ENCODE assay signal across 9 cellular contexts in genomic region chr4:147734496-147734895, GRCh38. TPM values are rescaled to one million over a fixed set of nuclear protein-coding genes. Genes with fewer than 3 reads are reported as not detected.
DNase-seq lines count a peak whose midpoint lies in the region; ATAC-seq, FAIRE-seq and TF ChIP-seq lines count a peak whose summit lies in the region.
"Had no signal": no experiment of that assay in that cellular context is flagged by ENCODE, and none has a peak within 500 bp of the region (broad histone marks: within the 10 kb centered on the region; RNA-seq: fewer than 3 reads in every experiment).

No MANE protein-coding gene starts in this region.

- H3K36me3 Mint-ChIP-seq in T-cell (no peaks in the 10 kb centered on the region), immature natural killer cell (peaks cover 0 to 2% (median 0%) of the 10 kb centered on the region in 3 donors)
- H3K36me3 Mint-ChIP-seq: stimulated activated naive B cell treated with anti-CD40 and anti-IgM and Interleukin-4, amounts not matched to agents 10 μg/mL and 1 μg/mL and 100 μg/mL, for 72 hours had no signal

- CTCF ChIA-PET in T-cell (lab: Charles Lee) = interaction anchor here in 1 of 2 donors (0.6 to 4.5 kb wide), 2 partner anchors 13 to 132 kb away, joined by 3 to 43 read pairs; no protein-coding TSS in a partner anchor

- peak overlapping the region; percentile 67 for H3K4me3 ChIP-seq in suprapubic skin

- POLR2A ChIA-PET in T-cell (lab: Charles Lee) = no interaction called here

- no peaks in the 10 kb centered on the region for H3K9me3 Mint-ChIP-seq in T-cell
- H3K9me3 Mint-ChIP-seq in immature natural killer cell = no peaks in the 10 kb centered on the region
- H3K9me3 Mint-ChIP-seq: stimulated activated naive B cell treated with anti-CD40 and anti-IgM and Interleukin-4, amounts not matched to agents 10 μg/mL and 1 μg/mL and 100 μg/mL, for 72 hours had no signal

- no peak overlapping the region for H3K27ac ChIP-seq in suprapubic skin

- peaks cover 0 to 4% of the 10 kb centered on the region in 2 donors for H3K27me3 Mint-ChIP-seq in T-cell
- H3K27me3 Mint-ChIP-seq in immature natural killer cell (ENCODE audit: low read depth in 3 of 3) = peaks cover 3 to 4% (median 4%) of the 10 kb centered on the region in 3 donors

- peaks cover 32 to 40% (median 37%) of the 10 kb centered on the region in 3 donors for H3K4me1 Mint-ChIP-seq in T-cell
- H3K4me1 Mint-ChIP-seq in immature natural killer cell = peaks cover 35 to 51% of the 10 kb centered on the region in 2 donors

- no peak overlapping the region for H3K27ac Mint-ChIP-seq in T-cell
- H3K27ac Mint-ChIP-seq in immature natural killer cell = peak overlapping the region in 2 of 6 donors; percentile 32 to 34
- H3K27ac Mint-ChIP-seq: stimulated activated naive B cell treated with anti-CD40 and anti-IgM and Interleukin-4, amounts not matched to agents 10 μg/mL and 1 μg/mL and 100 μg/mL, for 72 hours had no signal

- H3K9me3 ChIP-seq in suprapubic skin = no peaks in the 10 kb centered on the region

- no peak for TF ChIP-seq EP300 in suprapubic skin (IDR thresholded peaks at IDR 0.05)

- no peak for TF ChIP-seq CTCF in suprapubic skin (IDR thresholded peaks at IDR 0.05)

- peak overlapping the region in 2 of 3 donors; percentile 9 to 94 for H3K4me3 Mint-ChIP-seq in T-cell
- H3K4me3 Mint-ChIP-seq in immature natural killer cell = peak overlapping the region; percentile 51 to 97 (median 92)
- H3K4me3 Mint-ChIP-seq: stimulated activated naive B cell treated with anti-CD40 and anti-IgM and Interleukin-4, amounts not matched to agents 10 μg/mL and 1 μg/mL and 100 μg/mL, for 72 hours had no signal

- peaks cover 40% of the 10 kb centered on the region for H3K4me1 ChIP-seq in suprapubic skin

- intact Hi-C loops in sciatic nerve (cut with DNase I) = loop anchor here (10.0 kb wide), 1 partner anchor 130 kb away; no protein-coding TSS in a partner anchor

- FAIRE-seq in GM18507 (lab: Jason Lieb, UNC) = peak; percentile 21

- no peaks in the 10 kb centered on the region for H3K27me3 ChIP-seq in suprapubic skin

- H3K36me3 ChIP-seq in suprapubic skin = no peaks in the 10 kb centered on the region

- WGBS in suprapubic skin = 65% methylated on average over 3 of the region's 3 CpGs

- DNase-seq in GM18507 (ENCODE audit: extremely low spot score, insufficient read length, low read depth) = no peak
- no peak for DNase-seq in T-cell
- no peak for DNase-seq in immature natural killer cell
- no peak for DNase-seq in suprapubic skin (ENCODE audit: low spot score in 2 of 2)
- DNase-seq in NCI-H1417 treated with DMSO at 0.1 percent for 48 hours (lab: John Stamatoyannopoulos, UW) = no peak
- DNase-seq in sciatic nerve (ENCODE audit: low spot score) = no peak
- DNase-seq: NCI-H2081 treated with DMSO at 0.1 percent for 48 hours; stimulated activated naive B cell treated with anti-CD40 and anti-IgM and Interleukin-4, amounts not matched to agents 10 μg/mL and 1 μg/mL and 100 μg/mL, for 72 hours had no signal

- ATAC-seq in T-cell (replicated peaks in 1 of 4) (no peak), GM21447 (IDR thresholded peaks at IDR 0.05; ENCODE audit: unreplicated experiment) (no peak), sciatic nerve (no peak)
- ATAC-seq: stimulated activated naive B cell treated with anti-CD40 and anti-IgM and Interleukin-4, amounts not matched to agents 10 μg/mL and 1 μg/mL and 100 μg/mL, for 72 hours had no signal

- TF ChIP-seq POLR2A in suprapubic skin (IDR thresholded peaks at IDR 0.05) = no peak

RNA-seq across cellular contexts. Expression of gene ARHGAP10, which starts 2.6 kb away (rescaled TPM):
- total RNA-seq in T-cell (1 to 10 TPM; 6.2 to 7.7 (median 6.8) TPM), suprapubic skin (10 to 100 TPM; 32.5 to 59.0 (median 36.8) TPM), sciatic nerve (89.2 TPM)
- polyA plus RNA-seq in immature natural killer cell = 10 to 100 TPM in 1 of 3 donors, 1 to 10 TPM in 2; 5.3 to 13.2 (median 7.0) TPM

RNA-seq across cellular contexts. Expression of gene PRMT9, which starts 50.5 kb away (rescaled TPM):
- 10 to 100 TPM in 3 of 5 donors, 1 to 10 TPM in 2; 9.8 to 17.3 (median 12.3) TPM for total RNA-seq in T-cell
- polyA plus RNA-seq in immature natural killer cell = 1 to 10 TPM in 2 of 3 donors, under 1 TPM in 1; 0.41 to 4.4 (median 3.9) TPM
- 10 to 100 TPM in 1 of 4 donors, 1 to 10 TPM in 3; 5.3 to 13.3 (median 7.1) TPM for total RNA-seq in suprapubic skin
- total RNA-seq in sciatic nerve = 12.9 TPM
